Comparison of ENCODE assay signal across 19 cellular contexts in genomic region chr1:98088361-98088760, GRCh38.
"Had no signal": no experiment of that assay in that cellular context is flagged by ENCODE, and none has a peak within 500 bp of the region (broad histone marks: within the 10 kb centered on the region; RNA-seq: fewer than 3 reads in every experiment).

No MANE protein-coding gene starts in this region.

- H3K4me3 ChIP-seq: heart left ventricle, mucosa of descending colon, skin epidermis, stomach, thoracic aorta had no signal

- H3K27ac ChIP-seq: heart left ventricle, neutrophil, skin epidermis, stomach, thoracic aorta had no signal

- FAIRE-seq: islet of Langerhans had no signal

- DNase-seq: effector memory CD8-positive, alpha-beta T cell; foreskin melanocyte; heart left ventricle; hippocampal formation; mammary epithelial cell; mucosa of descending colon; naive thymus-derived CD8-positive, alpha-beta T cell; posterior cingulate gyrus; stimulated activated CD4-positive, alpha-beta T cell treated with anti-CD3 and anti-CD28 coated beads, Interleukin-12 subunit alpha, Interleukin-12 subunit beta, amount 100 ng/mL, for 4 hours; stimulated activated naive CD4-positive, alpha-beta T cell; stomach; substantia nigra; trophoblast cell had no signal

- ATAC-seq: effector memory CD8-positive, alpha-beta T cell; heart left ventricle; left lobe of liver; mucosa of descending colon; naive thymus-derived CD8-positive, alpha-beta T cell; sciatic nerve had no signal
